2 cellular contexts compared by ENCODE assay signal in the genomic region with DNA sequence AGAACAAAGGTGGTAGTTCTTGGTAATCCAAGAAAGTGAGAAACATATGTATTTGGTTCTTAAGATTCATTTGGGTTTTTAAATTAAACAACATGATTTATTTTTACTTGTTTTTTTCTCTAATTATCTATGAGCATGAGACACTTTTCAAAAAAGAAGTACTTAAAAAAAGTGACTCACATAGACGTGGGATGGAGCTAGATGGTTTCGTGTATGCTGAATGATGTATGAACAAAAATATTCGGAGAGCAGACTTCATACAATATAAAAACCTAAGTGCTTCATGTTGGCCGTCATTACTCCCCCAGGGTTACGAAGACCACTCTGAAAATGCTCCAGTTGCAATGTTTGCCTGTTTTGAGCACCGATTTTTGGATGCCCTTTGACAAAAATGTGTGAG.
TF ChIP-seq lines count a peak whose summit lies in the region.

No MANE protein-coding gene starts in this region.

TF ChIP-seq in SK-N-SH, 30 proteins besides CTCF, POLR2A, EP300 and RAD21 (continued from another document):
- TF ChIP-seq GATA2 (CRISPR knock-in tag; IDR thresholded peaks at IDR 0.05) (no peak), POLR2AphosphoS5 (IDR thresholded peaks at IDR 0.05; ENCODE audit: low read depth, low read length) (no peak), EZH2phosphoT487 (IDR thresholded peaks at IDR 0.05; ENCODE audit: borderline replicate concordance, low read depth) (no peak), TEAD4 (IDR thresholded peaks at IDR 0.05; ENCODE audit: borderline replicate concordance, insufficient read depth) (no peak)

TF ChIP-seq in SK-N-SH treated with all-trans-retinoic acid at 6 μM for 48 hours, 23 proteins besides CTCF, POLR2A, EP300 and RAD21 (continued from another document):
- TF ChIP-seq CREB5 (CRISPR knock-in tag; IDR thresholded peaks at IDR 0.05; ENCODE audit: low read depth) (no peak), ZFP3 (CRISPR knock-in tag; IDR thresholded peaks at IDR 0.05) (no peak), TCF4 (CRISPR knock-in tag; IDR thresholded peaks at IDR 0.05; ENCODE audit: borderline replicate concordance) (no peak), ARNTL (CRISPR knock-in tag; IDR thresholded peaks at IDR 0.05; ENCODE audit: borderline replicate concordance, low read depth) (no peak), BACH2 (CRISPR knock-in tag; IDR thresholded peaks at IDR 0.05; ENCODE audit: borderline replicate concordance) (no peak), PPARA (CRISPR knock-in tag; IDR thresholded peaks at IDR 0.05; ENCODE audit: borderline replicate concordance) (no peak), PATZ1 (CRISPR knock-in tag; IDR thresholded peaks at IDR 0.05; ENCODE audit: borderline replicate concordance) (no peak)
- TF ChIP-seq, protein P1, sequence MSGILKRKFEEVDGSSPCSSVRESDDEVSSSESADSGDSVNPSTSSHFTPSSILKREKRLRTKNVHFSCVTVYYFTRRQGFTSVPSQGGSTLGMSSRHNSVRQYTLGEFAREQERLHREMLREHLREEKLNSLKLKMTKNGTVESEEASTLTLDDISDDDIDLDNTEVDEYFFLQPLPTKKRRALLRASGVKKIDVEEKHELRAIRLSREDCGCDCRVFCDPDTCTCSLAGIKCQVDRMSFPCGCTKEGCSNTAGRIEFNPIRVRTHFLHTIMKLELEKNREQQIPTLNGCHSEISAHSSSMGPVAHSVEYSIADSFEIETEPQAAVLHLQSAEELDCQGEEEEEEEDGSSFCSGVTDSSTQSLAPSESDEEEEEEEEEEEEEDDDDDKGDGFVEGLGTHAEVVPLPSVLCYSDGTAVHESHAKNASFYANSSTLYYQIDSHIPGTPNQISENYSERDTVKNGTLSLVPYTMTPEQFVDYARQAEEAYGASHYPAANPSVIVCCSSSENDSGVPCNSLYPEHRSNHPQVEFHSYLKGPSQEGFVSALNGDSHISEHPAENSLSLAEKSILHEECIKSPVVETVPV (CRISPR knock-in tag; IDR thresholded peaks at IDR 0.05), result no peak
- TF ChIP-seq, protein P2, sequence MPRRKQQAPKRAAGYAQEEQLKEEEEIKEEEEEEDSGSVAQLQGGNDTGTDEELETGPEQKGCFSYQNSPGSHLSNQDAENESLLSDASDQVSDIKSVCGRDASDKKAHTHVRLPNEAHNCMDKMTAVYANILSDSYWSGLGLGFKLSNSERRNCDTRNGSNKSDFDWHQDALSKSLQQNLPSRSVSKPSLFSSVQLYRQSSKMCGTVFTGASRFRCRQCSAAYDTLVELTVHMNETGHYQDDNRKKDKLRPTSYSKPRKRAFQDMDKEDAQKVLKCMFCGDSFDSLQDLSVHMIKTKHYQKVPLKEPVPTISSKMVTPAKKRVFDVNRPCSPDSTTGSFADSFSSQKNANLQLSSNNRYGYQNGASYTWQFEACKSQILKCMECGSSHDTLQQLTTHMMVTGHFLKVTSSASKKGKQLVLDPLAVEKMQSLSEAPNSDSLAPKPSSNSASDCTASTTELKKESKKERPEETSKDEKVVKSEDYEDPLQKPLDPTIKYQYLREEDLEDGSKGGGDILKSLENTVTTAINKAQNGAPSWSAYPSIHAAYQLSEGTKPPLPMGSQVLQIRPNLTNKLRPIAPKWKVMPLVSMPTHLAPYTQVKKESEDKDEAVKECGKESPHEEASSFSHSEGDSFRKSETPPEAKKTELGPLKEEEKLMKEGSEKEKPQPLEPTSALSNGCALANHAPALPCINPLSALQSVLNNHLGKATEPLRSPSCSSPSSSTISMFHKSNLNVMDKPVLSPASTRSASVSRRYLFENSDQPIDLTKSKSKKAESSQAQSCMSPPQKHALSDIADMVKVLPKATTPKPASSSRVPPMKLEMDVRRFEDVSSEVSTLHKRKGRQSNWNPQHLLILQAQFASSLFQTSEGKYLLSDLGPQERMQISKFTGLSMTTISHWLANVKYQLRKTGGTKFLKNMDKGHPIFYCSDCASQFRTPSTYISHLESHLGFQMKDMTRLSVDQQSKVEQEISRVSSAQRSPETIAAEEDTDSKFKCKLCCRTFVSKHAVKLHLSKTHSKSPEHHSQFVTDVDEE (CRISPR knock-in tag; IDR thresholded peaks at IDR 0.05), result no peak
